1 cellular context compared by ENCODE assay signal in genomic region chr2:208783184-208783583, GRCh38.
TF ChIP-seq lines count a peak whose summit lies in the region.

No MANE protein-coding gene starts in this region.

TF ChIP-seq in GM23338, 12 proteins besides CTCF, POLR2A, EP300 and RAD21 (continued from another document):
- TF ChIP-seq REST (IDR thresholded peaks at IDR 0.05; ENCODE audit: unreplicated experiment) (no peak), ZNF114 (CRISPR knock-in tag; IDR thresholded peaks at IDR 0.05) (no peak)
